In the genomic region with DNA sequence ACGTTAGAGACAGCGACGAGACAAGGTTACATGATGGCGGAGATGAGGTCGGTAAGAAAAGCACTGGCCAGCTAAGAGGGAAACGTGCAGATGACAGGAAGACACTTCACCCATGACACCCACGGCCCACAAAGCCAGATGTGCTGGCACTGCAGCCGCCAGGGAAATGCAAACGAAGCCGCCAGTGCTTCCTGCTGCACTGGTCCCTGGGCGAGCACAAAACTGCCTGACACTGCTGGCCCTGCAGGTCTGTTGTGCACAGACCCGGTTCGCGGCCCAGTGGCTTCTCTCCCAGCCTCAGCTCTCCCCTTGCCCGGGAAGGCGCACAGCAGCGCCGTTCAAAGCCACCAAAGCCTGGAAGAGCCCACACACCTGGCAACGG, we compare ENCODE assay signal across 11 cellular contexts. TPM values are rescaled to one million over a fixed set of nuclear protein-coding genes. Genes with fewer than 3 reads are reported as not detected.
DNase-seq lines count a peak whose midpoint lies in the region; ATAC-seq and TF ChIP-seq lines count a peak whose summit lies in the region.
"Had no signal": no experiment of that assay in that cellular context is flagged by ENCODE, and none has a peak within 500 bp of the region (broad histone marks: within the 10 kb centered on the region; RNA-seq: fewer than 3 reads in every experiment).

No MANE protein-coding gene starts in this region.

- no peaks in the 10 kb centered on the region for H3K9me2 ChIP-seq in PC-9 (ENCODE audit: insufficient read depth)

- peak overlapping the region; percentile 71 for H3K4me2 ChIP-seq in OCI-LY3 (ENCODE audit: low read length)
- H3K4me2 ChIP-seq in PC-9 = no peak overlapping the region

- H3K4me3 Mint-ChIP-seq in activated naive CD8-positive, alpha-beta T cell treated with anti-CD3 and anti-CD28 coated beads for 36 hours = no peak overlapping the region
- H3K4me3 Mint-ChIP-seq in activated naive CD8-positive, alpha-beta T cell treated with anti-CD3 and anti-CD28 coated beads, Interleukin-2, amount 50 U/mL, for 24 hours = no peak overlapping the region
- H3K4me3 Mint-ChIP-seq in stimulated activated effector memory CD8-positive, alpha-beta T cell treated with anti-CD3 and anti-CD28 coated beads, Interleukin-12 subunit alpha, Interleukin-12 subunit beta, amount 100 ng/mL, for 72 hours = peak overlapping the region; percentile 51

- H2AFZ ChIP-seq in OCI-LY3 (ENCODE audit: low read depth, low read length) (no peak overlapping the region), PC-9 (no peak overlapping the region)

- CTCF ChIA-PET in PC-9 (lab: Charles Lee) = no interaction called here

- peaks cover 37% of the 10 kb centered on the region for H3F3A ChIP-seq in PC-9 (ENCODE audit: insufficient read depth, low read depth)

- H3K27ac ChIP-seq in OCI-LY3 (ENCODE audit: low read length) (peak overlapping the region; percentile 60; the same call in 1 of the 2 replicates), PC-9 (no peak overlapping the region)

- no peaks in the 10 kb centered on the region for H3K27me3 ChIP-seq in OCI-LY3 (ENCODE audit: low read depth, low read length)
- H3K27me3 ChIP-seq in PC-9 (ENCODE audit: insufficient read depth, low read depth) = no peaks in the 10 kb centered on the region
- H3K27me3 ChIP-seq: BE2C had no signal

- H3K9me3 ChIP-seq in OCI-LY3 (ENCODE audit: insufficient read depth, low read length) (no peaks in the 10 kb centered on the region; the same call in 1 of the 2 replicates), PC-9 (ENCODE audit: insufficient read depth, low read depth) (no peaks in the 10 kb centered on the region)
- H3K9me3 ChIP-seq: BE2C had no signal

- BruUV-seq in PC-9 (replicated peaks; lab: Mats Ljungman, UMichigan) = no TSS peak

- H3K4me3 ChIP-seq in OCI-LY3 (ENCODE audit: low read length) (peak overlapping the region; percentile 51), PC-9 (no peak overlapping the region)

- H3K9me3 Mint-ChIP-seq in activated naive CD8-positive, alpha-beta T cell treated with anti-CD3 and anti-CD28 coated beads for 36 hours = no peaks in the 10 kb centered on the region
- H3K9me3 Mint-ChIP-seq in activated naive CD8-positive, alpha-beta T cell treated with anti-CD3 and anti-CD28 coated beads, Interleukin-2, amount 50 U/mL, for 24 hours = no peaks in the 10 kb centered on the region
- H3K9me3 Mint-ChIP-seq in stimulated activated effector memory CD8-positive, alpha-beta T cell treated with anti-CD3 and anti-CD28 coated beads, Interleukin-12 subunit alpha, Interleukin-12 subunit beta, amount 100 ng/mL, for 72 hours = no peaks in the 10 kb centered on the region
- H3K9me3 Mint-ChIP-seq: naive thymus-derived CD8-positive, alpha-beta T cell had no signal

- peaks cover 26% of the 10 kb centered on the region for H4K20me1 ChIP-seq in OCI-LY3 (ENCODE audit: insufficient read depth, low read length)
- peaks cover 45% of the 10 kb centered on the region for H4K20me1 ChIP-seq in PC-9 (ENCODE audit: insufficient read depth)

- POLR2A ChIA-PET in PC-9 (lab: Charles Lee; ENCODE audit: unreplicated experiment) = no interaction called here

- H3K36me3 ChIP-seq in OCI-LY3 (replicated peaks; ENCODE audit: low read depth, low read length) (peaks cover 20% of the 10 kb centered on the region), PC-9 (ENCODE audit: low read depth) (0 out of 2 replicates have a peak, but pooled peaks cover 3% of the 10 kb centered on the region)

- H3K4me1 ChIP-seq in OCI-LY3 (ENCODE audit: low read length) = peaks cover 19% of the 10 kb centered on the region
- peaks cover 36% of the 10 kb centered on the region for H3K4me1 ChIP-seq in PC-9 (replicated peaks; ENCODE audit: insufficient read depth)

- H3K4me1 Mint-ChIP-seq in activated naive CD8-positive, alpha-beta T cell treated with anti-CD3 and anti-CD28 coated beads for 36 hours = peaks cover 9% of the 10 kb centered on the region
- peaks cover 20% of the 10 kb centered on the region for H3K4me1 Mint-ChIP-seq in activated naive CD8-positive, alpha-beta T cell treated with anti-CD3 and anti-CD28 coated beads, Interleukin-2, amount 50 U/mL, for 24 hours
- H3K4me1 Mint-ChIP-seq in stimulated activated effector memory CD8-positive, alpha-beta T cell treated with anti-CD3 and anti-CD28 coated beads, Interleukin-12 subunit alpha, Interleukin-12 subunit beta, amount 100 ng/mL, for 72 hours = peaks cover 33% of the 10 kb centered on the region

- TF ChIP-seq CTCF in OCI-LY3 (IDR thresholded peaks at IDR 0.05; ENCODE audit: low read depth, low read length) = no peak
- TF ChIP-seq CTCF in PC-9 (conservative IDR thresholded peaks at IDR 0.05) = no peak

- H3K9ac ChIP-seq in OCI-LY3 (ENCODE audit: low read length) = peak overlapping the region; percentile 21; the same call in 1 of the 2 replicates

- H3K27me3 Mint-ChIP-seq in activated naive CD8-positive, alpha-beta T cell treated with anti-CD3 and anti-CD28 coated beads for 36 hours = no peaks in the 10 kb centered on the region
- no peaks in the 10 kb centered on the region for H3K27me3 Mint-ChIP-seq in activated naive CD8-positive, alpha-beta T cell treated with anti-CD3 and anti-CD28 coated beads, Interleukin-2, amount 50 U/mL, for 24 hours
- H3K27me3 Mint-ChIP-seq: naive thymus-derived CD8-positive, alpha-beta T cell had no signal

- DNase-seq in activated naive CD8-positive, alpha-beta T cell treated with anti-CD3 and anti-CD28 coated beads for 36 hours = no peak
- DNase-seq in activated naive CD8-positive, alpha-beta T cell treated with anti-CD3 and anti-CD28 coated beads, Interleukin-2, amount 50 U/mL, for 24 hours = no peak
- no peak for DNase-seq in stimulated activated effector memory CD8-positive, alpha-beta T cell treated with anti-CD3 and anti-CD28 coated beads, Interleukin-12 subunit alpha, Interleukin-12 subunit beta, amount 100 ng/mL, for 72 hours (ENCODE audit: low spot score in 2 of 2)
- DNase-seq in PC-9 = no peak
- DNase-seq in stimulated activated CD8-positive, alpha-beta memory T cell treated with anti-CD3 and anti-CD28 coated beads, Interleukin-4, amount 100 ng/mL, for 48 hours = no peak
- no peak for DNase-seq in stimulated activated CD4-positive, alpha-beta T cell treated with anti-CD3 and anti-CD28 coated beads, Interleukin-4, amount 100 ng/mL, for 24 hours

- no peak for ATAC-seq in activated naive CD8-positive, alpha-beta T cell treated with anti-CD3 and anti-CD28 coated beads, Interleukin-2, amount 50 U/mL, for 24 hours
- ATAC-seq in HG02623 (IDR thresholded peaks at IDR 0.05; ENCODE audit: unreplicated experiment) = peak; percentile 51
- peak; percentile 38 for ATAC-seq in stimulated activated effector memory CD8-positive, alpha-beta T cell treated with anti-CD3 and anti-CD28 coated beads, Interleukin-12 subunit alpha, Interleukin-12 subunit beta, amount 100 ng/mL, for 72 hours

- peak overlapping the region; percentile 16 for H3K27ac Mint-ChIP-seq in activated naive CD8-positive, alpha-beta T cell treated with anti-CD3 and anti-CD28 coated beads for 36 hours
- no peak overlapping the region for H3K27ac Mint-ChIP-seq in activated naive CD8-positive, alpha-beta T cell treated with anti-CD3 and anti-CD28 coated beads, Interleukin-2, amount 50 U/mL, for 24 hours
- H3K27ac Mint-ChIP-seq in stimulated activated effector memory CD8-positive, alpha-beta T cell treated with anti-CD3 and anti-CD28 coated beads, Interleukin-12 subunit alpha, Interleukin-12 subunit beta, amount 100 ng/mL, for 72 hours = peak overlapping the region; percentile 58

- intact Hi-C loops in PC-9 (cut with micrococcal nuclease; ENCODE audit: unreplicated experiment) = loop anchor here (5.0 kb wide), 1 partner anchor 57 kb away; no protein-coding TSS in a partner anchor

- H3K79me2 ChIP-seq in OCI-LY3 (ENCODE audit: low read length) = peaks cover 80% of the 10 kb centered on the region
- peaks cover 40% of the 10 kb centered on the region for H3K79me2 ChIP-seq in PC-9 (ENCODE audit: low read depth)

- peaks cover 10% of the 10 kb centered on the region for H3K36me3 Mint-ChIP-seq in activated naive CD8-positive, alpha-beta T cell treated with anti-CD3 and anti-CD28 coated beads for 36 hours
- H3K36me3 Mint-ChIP-seq in activated naive CD8-positive, alpha-beta T cell treated with anti-CD3 and anti-CD28 coated beads, Interleukin-2, amount 50 U/mL, for 24 hours (ENCODE audit: low read depth) = peaks cover 23% of the 10 kb centered on the region
- H3K36me3 Mint-ChIP-seq in stimulated activated effector memory CD8-positive, alpha-beta T cell treated with anti-CD3 and anti-CD28 coated beads, Interleukin-12 subunit alpha, Interleukin-12 subunit beta, amount 100 ng/mL, for 72 hours = peaks cover 45% of the 10 kb centered on the region

RNA-seq across cellular contexts. Expression of a gene that starts 20.3 kb away (rescaled TPM):
- total RNA-seq in activated naive CD8-positive, alpha-beta T cell treated with anti-CD3 and anti-CD28 coated beads for 36 hours = 10 to 100 TPM; 17.0 to 18.3 TPM
- total RNA-seq in PC-9 (2021) = 34.6 and 40.8 TPM in 2 replicates

RNA-seq across cellular contexts. Expression of a gene that starts 20.4 kb away (rescaled TPM):
- total RNA-seq in activated naive CD8-positive, alpha-beta T cell treated with anti-CD3 and anti-CD28 coated beads for 36 hours = not detected
- 0.22 and 0.43 TPM in 2 replicates for total RNA-seq in PC-9 (2021)
- total RNA-seq: frontal cortex; naive thymus-derived CD8-positive, alpha-beta T cell had no signal
